In genomic region chr2:74249406-74250122, GRCh38 we compare ENCODE assay signal across 1 cellular context.
TF ChIP-seq lines count a peak whose summit lies in the region.

No MANE protein-coding gene starts in this region.

TF ChIP-seq in GM12878, 131 proteins besides CTCF, POLR2A, EP300 and RAD21:
- TF ChIP-seq NFXL1 (IDR thresholded peaks at IDR 0.05; ENCODE audit: borderline replicate concordance): no peak
- TF ChIP-seq USF2 (IDR thresholded peaks at IDR 0.05; ENCODE audit: borderline replicate concordance, low read depth, low read length): no peak
- TF ChIP-seq POU2F2 (IDR thresholded peaks at IDR 0.05; ENCODE audit: borderline replicate concordance, low read depth, low read length): no peak
- no peak for TF ChIP-seq ZSCAN29 (IDR thresholded peaks at IDR 0.05)
- TF ChIP-seq CHD4 (IDR thresholded peaks at IDR 0.05): no peak
- no peak for TF ChIP-seq ZNF687 (IDR thresholded peaks at IDR 0.05)
- no peak for TF ChIP-seq NFIC (IDR thresholded peaks at IDR 0.05; ENCODE audit: low read depth, low read length)
- no peak for TF ChIP-seq ZBED1 (IDR thresholded peaks at IDR 0.05; ENCODE audit: borderline replicate concordance)
- peak; percentile 22; the same call in 1 of the 2 replicates for TF ChIP-seq PKNOX1 (IDR thresholded peaks at IDR 0.05)
- no peak for TF ChIP-seq SUPT20H (IDR thresholded peaks at IDR 0.05; ENCODE audit: borderline replicate concordance, control insufficient read depth, low read depth, low read length)
- TF ChIP-seq ZNF274 (IDR thresholded peaks at IDR 0.05; ENCODE audit: insufficient read depth, insufficient read length): no peak
- peak; percentile 78 for TF ChIP-seq BMI1 (IDR thresholded peaks at IDR 0.05; ENCODE audit: borderline replicate concordance)
- no peak for TF ChIP-seq ZBTB11 (CRISPR knock-in tag; IDR thresholded peaks at IDR 0.05)
- TF ChIP-seq, protein P1, sequence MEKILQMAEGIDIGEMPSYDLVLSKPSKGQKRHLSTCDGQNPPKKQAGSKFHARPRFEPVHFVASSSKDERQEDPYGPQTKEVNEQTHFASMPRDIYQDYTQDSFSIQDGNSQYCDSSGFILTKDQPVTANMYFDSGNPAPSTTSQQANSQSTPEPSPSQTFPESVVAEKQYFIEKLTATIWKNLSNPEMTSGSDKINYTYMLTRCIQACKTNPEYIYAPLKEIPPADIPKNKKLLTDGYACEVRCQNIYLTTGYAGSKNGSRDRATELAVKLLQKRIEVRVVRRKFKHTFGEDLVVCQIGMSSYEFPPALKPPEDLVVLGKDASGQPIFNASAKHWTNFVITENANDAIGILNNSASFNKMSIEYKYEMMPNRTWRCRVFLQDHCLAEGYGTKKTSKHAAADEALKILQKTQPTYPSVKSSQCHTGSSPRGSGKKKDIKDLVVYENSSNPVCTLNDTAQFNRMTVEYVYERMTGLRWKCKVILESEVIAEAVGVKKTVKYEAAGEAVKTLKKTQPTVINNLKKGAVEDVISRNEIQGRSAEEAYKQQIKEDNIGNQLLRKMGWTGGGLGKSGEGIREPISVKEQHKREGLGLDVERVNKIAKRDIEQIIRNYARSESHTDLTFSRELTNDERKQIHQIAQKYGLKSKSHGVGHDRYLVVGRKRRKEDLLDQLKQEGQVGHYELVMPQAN (conservative IDR thresholded peaks at IDR 0.05): no peak
- TF ChIP-seq TCF12 (IDR thresholded peaks at IDR 0.05; ENCODE audit: low read depth, low read length): 0 out of 2 replicates have a peak, but pooled peaks have one; percentile 18
- TF ChIP-seq, protein P2, sequence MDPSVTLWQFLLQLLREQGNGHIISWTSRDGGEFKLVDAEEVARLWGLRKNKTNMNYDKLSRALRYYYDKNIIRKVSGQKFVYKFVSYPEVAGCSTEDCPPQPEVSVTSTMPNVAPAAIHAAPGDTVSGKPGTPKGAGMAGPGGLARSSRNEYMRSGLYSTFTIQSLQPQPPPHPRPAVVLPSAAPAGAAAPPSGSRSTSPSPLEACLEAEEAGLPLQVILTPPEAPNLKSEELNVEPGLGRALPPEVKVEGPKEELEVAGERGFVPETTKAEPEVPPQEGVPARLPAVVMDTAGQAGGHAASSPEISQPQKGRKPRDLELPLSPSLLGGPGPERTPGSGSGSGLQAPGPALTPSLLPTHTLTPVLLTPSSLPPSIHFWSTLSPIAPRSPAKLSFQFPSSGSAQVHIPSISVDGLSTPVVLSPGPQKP (IDR thresholded peaks at IDR 0.05; ENCODE audit: low read depth, low read length): no peak
- no peak for TF ChIP-seq ASH2L (IDR thresholded peaks at IDR 0.05; ENCODE audit: borderline replicate concordance, low read depth)
- TF ChIP-seq MEF2B (IDR thresholded peaks at IDR 0.05; ENCODE audit: partially characterized antibody, poor library complexity, severe bottlenecking): peak; percentile 47
- TF ChIP-seq GATAD2B (conservative IDR thresholded peaks at IDR 0.05; ENCODE audit: low read depth): no peak
